20 cellular contexts compared by ENCODE assay signal in the genomic region with DNA sequence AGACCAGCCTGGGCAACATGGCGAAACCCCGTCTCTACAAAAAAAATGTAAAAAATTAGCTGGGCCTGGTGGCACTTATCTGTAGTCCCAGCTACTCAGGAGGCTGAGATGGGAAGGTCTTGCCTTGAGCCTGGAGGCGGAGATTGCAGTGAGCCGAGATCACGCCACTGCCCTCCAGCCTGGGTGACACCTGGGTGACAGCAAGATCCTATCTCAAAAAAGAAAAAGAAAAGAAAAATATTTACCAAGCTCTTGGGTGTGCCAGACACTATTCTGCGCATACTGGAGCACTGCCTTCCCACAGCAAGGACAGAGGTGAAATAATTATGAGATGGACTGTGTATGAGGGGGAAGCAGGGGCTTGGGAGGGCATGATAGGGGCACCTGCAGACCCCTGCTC. TPM values are rescaled to one million over a fixed set of nuclear protein-coding genes. Genes with fewer than 3 reads are reported as not detected.
DNase-seq lines count a peak whose midpoint lies in the region; ATAC-seq and TF ChIP-seq lines count a peak whose summit lies in the region.
"Had no signal": no experiment of that assay in that cellular context is flagged by ENCODE, and none has a peak within 500 bp of the region (broad histone marks: within the 10 kb centered on the region; RNA-seq: fewer than 3 reads in every experiment).

No MANE protein-coding gene starts in this region.

- H3K4me1 ChIP-seq in breast epithelium (no peaks in the 10 kb centered on the region), esophagus squamous epithelium (peaks cover 0 to 17% (median 0%) of the 10 kb centered on the region in 3 donors)

- ATAC-seq in CD4-positive, alpha-beta T cell (ENCODE audit: poor library complexity) = no peak
- ATAC-seq in left lobe of liver = peak; percentile 54
- ATAC-seq: activated naive CD4-positive, alpha-beta T cell treated with anti-CD3 and anti-CD28 coated beads, Interleukin-2, amount 50 U/mL, for 72 hours; naive thymus-derived CD8-positive, alpha-beta T cell; stimulated activated memory B cell treated with anti-CD40 and anti-IgM and Interleukin-4, amounts not matched to agents 10 μg/mL and 1 μg/mL and 100 μg/mL, for 72 hours; T-cell had no signal

- WGBS in esophagus squamous epithelium, 2 donors = 85 to 91% methylated on average over 6 of the region's 6 CpGs
- WGBS in lower leg skin, 2 donors = 87 to 88% methylated on average over 6 of the region's 6 CpGs

- H3K36me3 ChIP-seq in breast epithelium = no peaks in the 10 kb centered on the region
- H3K36me3 ChIP-seq in esophagus squamous epithelium = peaks cover 11 to 88% (median 30%) of the 10 kb centered on the region in 3 donors

- no peak overlapping the region for H3K4me3 Mint-ChIP-seq in CD4-positive, alpha-beta T cell
- H3K4me3 Mint-ChIP-seq in progenitor cell of endocrine pancreas (ENCODE audit: low read depth) = no peak overlapping the region
- H3K4me3 Mint-ChIP-seq: naive thymus-derived CD8-positive, alpha-beta T cell; stimulated activated memory B cell treated with anti-CD40 and anti-IgM and Interleukin-4, amounts not matched to agents 10 μg/mL and 1 μg/mL and 100 μg/mL, for 72 hours; T-cell had no signal

- no peak for TF ChIP-seq CTCF in CD4-positive, alpha-beta T cell (IDR thresholded peaks at IDR 0.05)
- TF ChIP-seq CTCF in progenitor cell of endocrine pancreas (IDR thresholded peaks at IDR 0.05; ENCODE audit: unreplicated experiment) (no peak), breast epithelium (IDR thresholded peaks at IDR 0.05) (no peak), esophagus squamous epithelium (IDR thresholded peaks at IDR 0.05) (no peak), lower leg skin (IDR thresholded peaks at IDR 0.05) (no peak)

- peak overlapping the region; percentile 24 for H3K27ac Mint-ChIP-seq in CD4-positive, alpha-beta T cell
- peak overlapping the region; percentile 86 for H3K27ac Mint-ChIP-seq in progenitor cell of endocrine pancreas
- H3K27ac Mint-ChIP-seq: stimulated activated memory B cell treated with anti-CD40 and anti-IgM and Interleukin-4, amounts not matched to agents 10 μg/mL and 1 μg/mL and 100 μg/mL, for 72 hours; T-cell had no signal

- no peaks in the 10 kb centered on the region for H3K9me3 ChIP-seq in CD4-positive, alpha-beta T cell (ENCODE audit: control insufficient read depth, low read length)
- H3K9me3 ChIP-seq in breast epithelium (no peaks in the 10 kb centered on the region), esophagus squamous epithelium (no peaks in the 10 kb centered on the region)
- H3K9me3 ChIP-seq: prostate gland had no signal

- H3K9me3 Mint-ChIP-seq in CD4-positive, alpha-beta T cell = no peaks in the 10 kb centered on the region
- no peaks in the 10 kb centered on the region for H3K9me3 Mint-ChIP-seq in progenitor cell of endocrine pancreas (ENCODE audit: low read depth)
- H3K9me3 Mint-ChIP-seq: activated naive CD4-positive, alpha-beta T cell treated with anti-CD3 and anti-CD28 coated beads, Interleukin-2, amount 50 U/mL, for 72 hours; naive thymus-derived CD8-positive, alpha-beta T cell; stimulated activated memory B cell treated with anti-CD40 and anti-IgM and Interleukin-4, amounts not matched to agents 10 μg/mL and 1 μg/mL and 100 μg/mL, for 72 hours; T-cell had no signal

- H3K27ac ChIP-seq in CD4-positive, alpha-beta T cell (ENCODE audit: low read depth, low read length) = no peak overlapping the region
- no peak overlapping the region for H3K27ac ChIP-seq in breast epithelium
- no peak overlapping the region for H3K27ac ChIP-seq in esophagus squamous epithelium
- H3K27ac ChIP-seq: dorsolateral prefrontal cortex, prostate gland had no signal

- DNase-seq in CD4-positive, alpha-beta T cell = no peak
- DNase-seq in LoVo (ENCODE audit: low spot score) (peak; percentile 32), left lobe of liver (ENCODE audit: low spot score) (no peak), progenitor cell of endocrine pancreas (ENCODE audit: low spot score, unreplicated experiment) (no peak), breast epithelium (ENCODE audit: low spot score in 2 of 2) (no peak), esophagus squamous epithelium (lab: John Stamatoyannopoulos, UW) (no peak), SW 1271 (lab: John Stamatoyannopoulos, UW) (no peak), lower leg skin (ENCODE audit: low spot score in 2 of 2) (no peak)
- DNase-seq: activated CD4-positive, alpha-beta T cell treated with anti-CD3 and anti-CD28 coated beads, Interleukin-2, amount 50 U/mL, for 4 hours; activated T-cell treated with anti-CD3 and anti-CD28 coated beads, Interleukin-2, amount 50 U/mL, for 1 hour; dorsolateral prefrontal cortex; KG1; naive thymus-derived CD8-positive, alpha-beta T cell; NCI-H1092 treated with DMSO at 0.1 percent for 48 hours; NCI-H2107; NCI-H524; T-cell had no signal

- H3K27me3 ChIP-seq in CD4-positive, alpha-beta T cell (ENCODE audit: control insufficient read depth, insufficient read depth, low read length) = no peaks in the 10 kb centered on the region
- H3K27me3 ChIP-seq in breast epithelium (no peaks in the 10 kb centered on the region), esophagus squamous epithelium (no peaks in the 10 kb centered on the region)
- H3K27me3 ChIP-seq: dorsolateral prefrontal cortex had no signal

- no peak for TF ChIP-seq POLR2A in breast epithelium (IDR thresholded peaks at IDR 0.05)
- TF ChIP-seq POLR2A in esophagus squamous epithelium (IDR thresholded peaks at IDR 0.05) = no peak
- TF ChIP-seq POLR2A in lower leg skin (IDR thresholded peaks at IDR 0.05) = no peak

- peaks cover 79% of the 10 kb centered on the region for H3K36me3 Mint-ChIP-seq in CD4-positive, alpha-beta T cell (ENCODE audit: low read depth)
- peaks cover 29% of the 10 kb centered on the region for H3K36me3 Mint-ChIP-seq in progenitor cell of endocrine pancreas (ENCODE audit: insufficient read depth)

- H3K4me1 Mint-ChIP-seq in CD4-positive, alpha-beta T cell (ENCODE audit: low read depth) = peaks cover 12% of the 10 kb centered on the region
- H3K4me1 Mint-ChIP-seq in progenitor cell of endocrine pancreas (ENCODE audit: low read depth) = no peaks in the 10 kb centered on the region

- H3K27me3 Mint-ChIP-seq in CD4-positive, alpha-beta T cell = no peaks in the 10 kb centered on the region
- no peaks in the 10 kb centered on the region for H3K27me3 Mint-ChIP-seq in progenitor cell of endocrine pancreas
- H3K27me3 Mint-ChIP-seq: naive thymus-derived CD8-positive, alpha-beta T cell; stimulated activated memory B cell treated with anti-CD40 and anti-IgM and Interleukin-4, amounts not matched to agents 10 μg/mL and 1 μg/mL and 100 μg/mL, for 72 hours; T-cell had no signal

- CTCF ChIA-PET in CD4-positive, alpha-beta T cell (lab: Charles Lee) = no interaction called here

- intact Hi-C loops in CD4-positive, alpha-beta T cell (cut with DNase I, micrococcal nuclease) = no loop called here
- intact Hi-C loops in breast epithelium (cut with DNase I; ENCODE audit: low total_unique reads) = no loop called here
- intact Hi-C loops in esophagus squamous epithelium (cut with DNase I) = no loop called here
- intact Hi-C loops in lower leg skin (cut with DNase I; ENCODE audit: low total_unique reads) = no loop called here

- POLR2A ChIA-PET in CD4-positive, alpha-beta T cell (lab: Charles Lee) = no interaction called here

- H3K4me3 ChIP-seq in breast epithelium = no peak overlapping the region
- H3K4me3 ChIP-seq in esophagus squamous epithelium = no peak overlapping the region
- H3K4me3 ChIP-seq in lower leg skin (ENCODE audit: low read depth, poor library complexity, severe bottlenecking) = no peak overlapping the region
- H3K4me3 ChIP-seq: dorsolateral prefrontal cortex, prostate gland had no signal

RNA-seq across cellular contexts. Expression of a gene that starts 19.6 kb away (rescaled TPM):
- total RNA-seq in CD4-positive, alpha-beta T cell = 1 to 10 TPM; 7.5 to 8.8 TPM
- 39.2 TPM for total RNA-seq in left lobe of liver
- 48.7 and 49.8 TPM in 2 replicates for total RNA-seq in progenitor cell of endocrine pancreas
- total RNA-seq in breast epithelium = 10 to 100 TPM; 29.5 to 38.7 (median 34.2) TPM
- 10 to 100 TPM; 15.7 to 29.6 (median 18.1) TPM for total RNA-seq in esophagus squamous epithelium
- total RNA-seq in lower leg skin = 10 to 100 TPM; 15.6 to 29.7 (median 21.6) TPM

RNA-seq across cellular contexts. Expression of a gene that starts 19.8 kb away (rescaled TPM):
- 10 to 100 TPM; 15.6 to 16.9 TPM for total RNA-seq in CD4-positive, alpha-beta T cell
- total RNA-seq in left lobe of liver (2.8 TPM), progenitor cell of endocrine pancreas (57.1 and 59.3 TPM in 2 replicates), breast epithelium (1 to 10 TPM; 2.9 to 7.6 (median 4.3) TPM), esophagus squamous epithelium (10 to 100 TPM in 2 of 4 donors, 1 to 10 TPM in 2; 6.2 to 14.0 (median 11.2) TPM), lower leg skin (10 to 100 TPM; 10.5 to 12.1 (median 11.7) TPM)

RNA-seq across cellular contexts. Expression of a gene that starts 50.1 kb away (rescaled TPM):
- 1 to 10 TPM; 7.3 TPM for total RNA-seq in CD4-positive, alpha-beta T cell
- total RNA-seq in left lobe of liver = 19.3 TPM
- total RNA-seq in progenitor cell of endocrine pancreas = 60.2 and 61.6 TPM in 2 replicates
- 10 to 100 TPM; 23.7 to 28.6 (median 24.6) TPM for total RNA-seq in breast epithelium
- total RNA-seq in esophagus squamous epithelium = 10 to 100 TPM in 2 of 4 donors, 1 to 10 TPM in 2; 8.5 to 14.1 (median 11.4) TPM
- total RNA-seq in lower leg skin = 10 to 100 TPM in 3 of 4 donors, 1 to 10 TPM in 1; 9.7 to 17.8 (median 13.1) TPM
